In genomic region chr22:19619144-19620009, GRCh38 we compare ENCODE assay signal across 13 cellular contexts.
DNase-seq lines count a peak whose midpoint lies in the region; ATAC-seq and TF ChIP-seq lines count a peak whose summit lies in the region.
"Had no signal": no experiment of that assay in that cellular context is flagged by ENCODE, and none has a peak within 500 bp of the region (broad histone marks: within the 10 kb centered on the region; RNA-seq: fewer than 3 reads in every experiment).

No MANE protein-coding gene starts in this region.

- peak overlapping the region; percentile 80 for H3K9ac ChIP-seq in Karpas-422 (ENCODE audit: low read length)

- POLR2A ChIA-PET in HEK293T (lab: Yijun Ruan, JAX), result no interaction called here

- CTCF ChIA-PET in HEK293T (lab: Yijun Ruan, JAX), result no interaction called here

- peak overlapping the region; percentile 69 for H3K4me2 ChIP-seq in Karpas-422 (ENCODE audit: low read depth, low read length, poor library complexity, severe bottlenecking)

- H3K9me2 ChIP-seq in Karpas-422 (replicated peaks; ENCODE audit: insufficient read depth, low read length), result no peaks in the 10 kb centered on the region

- H2AFZ ChIP-seq in Karpas-422 (ENCODE audit: low read length), result no peak overlapping the region

- H3K79me2 ChIP-seq in Karpas-422 (ENCODE audit: low read length), result no peaks in the 10 kb centered on the region

- no peaks in the 10 kb centered on the region for H4K20me1 ChIP-seq in Karpas-422 (ENCODE audit: insufficient read depth, low read depth, low read length)

- H3K4me3 ChIP-seq in Karpas-422 (ENCODE audit: low read length), result peak overlapping the region; percentile 47
- H3K4me3 ChIP-seq: colonic mucosa, prostate gland, tibial artery had no signal

- H3K9me3 ChIP-seq in Karpas-422 (ENCODE audit: low read length), result no peaks in the 10 kb centered on the region
- H3K9me3 ChIP-seq: colonic mucosa, prostate gland, tibial artery had no signal

- ATAC-seq in GM21390 (IDR thresholded peaks at IDR 0.05; ENCODE audit: unreplicated experiment), result peak; percentile 57

- H3K4me1 ChIP-seq in Karpas-422 (ENCODE audit: low read length), result peaks cover 97% of the 10 kb centered on the region
- H3K4me1 ChIP-seq: colonic mucosa, prostate gland, tibial artery had no signal

- H3K36me3 ChIP-seq in Karpas-422 (ENCODE audit: insufficient read depth, low read length), result no peaks in the 10 kb centered on the region
- H3K36me3 ChIP-seq: colonic mucosa, prostate gland, tibial artery had no signal

- no peaks in the 10 kb centered on the region for H3K27me3 ChIP-seq in Karpas-422 (ENCODE audit: low read length)
- H3K27me3 ChIP-seq: colonic mucosa had no signal

- peak; percentile 3 for DNase-seq in NCI-H345 (lab: John Stamatoyannopoulos, UW)
- no peak for DNase-seq in NCI-H345 treated with DMSO at 0.1 percent for 48 hours (lab: John Stamatoyannopoulos, UW; ENCODE audit: unreplicated experiment)
- peak; percentile 96 for DNase-seq in Karpas-422
- peak; percentile 69 for DNase-seq in germinal center (ENCODE audit: low spot score)
- DNase-seq in stimulated activated CD4-positive, alpha-beta T cell treated with anti-CD3 and anti-CD28 coated beads, Interleukin-4, amount 100 ng/mL, for 1 hour, result no peak
- no peak for DNase-seq in hepatic stellate cell (ENCODE audit: low spot score)
- no peak for DNase-seq in HEK293T (ENCODE audit: extremely low spot score)
- DNase-seq: colonic mucosa, NCI-H187, tibial artery had no signal

- H3K27ac ChIP-seq in Karpas-422 (ENCODE audit: low read length), result peak overlapping the region; percentile 98
- H3K27ac ChIP-seq: colonic mucosa, prostate gland, tibial artery, VCaP had no signal

TF ChIP-seq in HEK293T, 16 proteins besides CTCF, POLR2A, EP300 and RAD21:
- TF ChIP-seq CTBP1 (IDR thresholded peaks at IDR 0.05; ENCODE audit: borderline replicate concordance) (no peak), BHLHE40 (IDR thresholded peaks at IDR 0.05; ENCODE audit: borderline replicate concordance) (no peak), SP1 (IDR thresholded peaks at IDR 0.05) (no peak), ARNT (IDR thresholded peaks at IDR 0.05) (no peak), FOXM1 (IDR thresholded peaks at IDR 0.05; ENCODE audit: borderline replicate concordance) (no peak), SUZ12 (IDR thresholded peaks at IDR 0.05) (no peak), ELF4 (IDR thresholded peaks at IDR 0.05) (no peak), FOXA1 (IDR thresholded peaks at IDR 0.05) (no peak), TARDBP (IDR thresholded peaks at IDR 0.05) (no peak)
TF ChIP-seq in HEK293T: peak in this region for 0.

Comparison
In these comparisons a context has a peak if more than half of its experiments do, and no peak if none do; other contexts are left out.
1. DNase-seq: peak in NCI-H345 (single experiment), Karpas-422 (single experiment) and germinal center (single experiment); none in NCI-H345 treated with DMSO at 0.1 percent for 48 hours (single experiment), stimulated activated CD4-positive, alpha-beta T cell treated with anti-CD3 and anti-CD28 coated beads, Interleukin-4, amount 100 ng/mL, for 1 hour (single experiment), hepatic stellate cell (single experiment) and HEK293T (single experiment).